9 cellular contexts compared by ENCODE assay signal in genomic region chr6:85015396-85015990, GRCh38.
DNase-seq lines count a peak whose midpoint lies in the region; ATAC-seq and TF ChIP-seq lines count a peak whose summit lies in the region.
"Had no signal": no experiment of that assay in that cellular context is flagged by ENCODE, and none has a peak within 500 bp of the region (broad histone marks: within the 10 kb centered on the region; RNA-seq: fewer than 3 reads in every experiment).

No MANE protein-coding gene starts in this region.

- H2BK5ac ChIP-seq in mesendoderm (ENCODE audit: low read length) = no peak overlapping the region

- no CpG with 5 or more reads among the region's 12 CpGs for WGBS in mesendoderm (ENCODE audit: extremely low coverage, insufficient coverage, low lambda C conversion rate)

- no peaks in the 10 kb centered on the region for H3K36me3 Mint-ChIP-seq in activated naive CD4-positive, alpha-beta T cell treated with anti-CD3 and anti-CD28 coated beads, Interleukin-2, amount 10 ng/mL, durations not matched to agents 7 days and 5 days

- H3K9ac ChIP-seq in mesendoderm (ENCODE audit: low read length) = no peak overlapping the region

- CTCF ChIA-PET in activated naive CD4-positive, alpha-beta T cell treated with anti-CD3 and anti-CD28 coated beads, Interleukin-2, amount 10 ng/mL, durations not matched to agents 7 days and 5 days (lab: Charles Lee) = no interaction called here

- no peaks in the 10 kb centered on the region for H3K4me1 ChIP-seq in mesendoderm (ENCODE audit: control insufficient read depth, low read depth, low read length)

- ATAC-seq in HG02759 (IDR thresholded peaks at IDR 0.05; ENCODE audit: unreplicated experiment) = peak; percentile 84

- H3K4ac ChIP-seq in mesendoderm (ENCODE audit: low read depth, low read length) = no peak overlapping the region

- no peaks in the 10 kb centered on the region for H3K27me3 Mint-ChIP-seq in activated naive CD4-positive, alpha-beta T cell treated with anti-CD3 and anti-CD28 coated beads, Interleukin-2, amount 10 ng/mL, durations not matched to agents 7 days and 5 days
- H3K27me3 Mint-ChIP-seq: central memory CD8-positive, alpha-beta T cell had no signal

- peak; percentile 21 for DNase-seq in activated naive CD4-positive, alpha-beta T cell treated with anti-CD3 and anti-CD28 coated beads, Interleukin-2, amount 10 ng/mL, durations not matched to agents 7 days and 5 days
- no peak for DNase-seq in activated naive CD4-positive, alpha-beta T cell treated with anti-CD3 and anti-CD28 coated beads, Interleukin-2, amount 50 U/mL, for 16 hours
- DNase-seq in NCI-H774 (lab: John Stamatoyannopoulos, UW) (peak; percentile 73), coronary artery (ENCODE audit: low spot score) (no peak), mesendoderm (peak; percentile 86), activated T-cell treated with anti-CD3 and anti-CD28 coated beads for 4 hours (no peak)
- DNase-seq in stimulated activated CD4-positive, alpha-beta T cell treated with anti-CD3 and anti-CD28 coated beads, Interleukin-1b, Interleukin-23, amount 100 ng/mL, for 48 hours = no peak

- H3K27ac Mint-ChIP-seq in activated naive CD4-positive, alpha-beta T cell treated with anti-CD3 and anti-CD28 coated beads, Interleukin-2, amount 10 ng/mL, durations not matched to agents 7 days and 5 days = no peak overlapping the region

- no peaks in the 10 kb centered on the region for H3K79me1 ChIP-seq in mesendoderm (ENCODE audit: low read length)

- H3K56ac ChIP-seq in mesendoderm (ENCODE audit: low read length) = peak overlapping the region; percentile 74

- H4K8ac ChIP-seq in mesendoderm (ENCODE audit: low read depth, low read length) = no peak overlapping the region

- no peaks in the 10 kb centered on the region for H3K79me2 ChIP-seq in mesendoderm (ENCODE audit: control insufficient read depth, insufficient read depth, low read length)

- TF ChIP-seq CTCF in coronary artery (IDR thresholded peaks at IDR 0.05) = peak; percentile 60

- no peak overlapping the region for H2BK120ac ChIP-seq in mesendoderm (ENCODE audit: low read depth, low read length)

- H2BK15ac ChIP-seq in mesendoderm (replicated peaks; ENCODE audit: low read depth) = no peak overlapping the region

- H3K4me3 ChIP-seq in coronary artery (no peak overlapping the region), mesendoderm (ENCODE audit: low read length) (no peak overlapping the region)

- H3K18ac ChIP-seq in mesendoderm (ENCODE audit: low read length) = no peak overlapping the region

- H3K9me3 Mint-ChIP-seq in activated naive CD4-positive, alpha-beta T cell treated with anti-CD3 and anti-CD28 coated beads, Interleukin-2, amount 10 ng/mL, durations not matched to agents 7 days and 5 days = peaks cover 3% of the 10 kb centered on the region

- no peaks in the 10 kb centered on the region for H3K36me3 ChIP-seq in mesendoderm (ENCODE audit: control insufficient read depth, insufficient read depth, low read length)

- H4K5ac ChIP-seq in mesendoderm (ENCODE audit: low read length) = no peak overlapping the region

- no peak overlapping the region for H2AK5ac ChIP-seq in mesendoderm (ENCODE audit: low read length)

- H3K4me3 Mint-ChIP-seq in activated naive CD4-positive, alpha-beta T cell treated with anti-CD3 and anti-CD28 coated beads, Interleukin-2, amount 10 ng/mL, durations not matched to agents 7 days and 5 days = no peak overlapping the region
- H3K4me3 Mint-ChIP-seq: central memory CD8-positive, alpha-beta T cell had no signal

- H3K4me2 ChIP-seq in mesendoderm (ENCODE audit: low read length) = no peak overlapping the region

- H3K23ac ChIP-seq in mesendoderm (ENCODE audit: low read length) = no peak overlapping the region

- no peak overlapping the region for H3K27ac ChIP-seq in coronary artery
- no peak overlapping the region for H3K27ac ChIP-seq in mesendoderm (ENCODE audit: low read depth, low read length)

- H3K27me3 ChIP-seq in mesendoderm (ENCODE audit: insufficient read depth, low read length, poor library complexity) = no peaks in the 10 kb centered on the region

- H3K4me1 Mint-ChIP-seq in activated naive CD4-positive, alpha-beta T cell treated with anti-CD3 and anti-CD28 coated beads, Interleukin-2, amount 10 ng/mL, durations not matched to agents 7 days and 5 days = no peaks in the 10 kb centered on the region
- H3K4me1 Mint-ChIP-seq: central memory CD8-positive, alpha-beta T cell had no signal

Comparison
In these comparisons a context has a peak if more than half of its experiments do, and no peak if none do; other contexts are left out.
1. DNase-seq: peak in activated naive CD4-positive, alpha-beta T cell treated with anti-CD3 and anti-CD28 coated beads, Interleukin-2, amount 10 ng/mL, durations not matched to agents 7 days and 5 days (single experiment), NCI-H774 (single experiment) and mesendoderm (single experiment); none in activated naive CD4-positive, alpha-beta T cell treated with anti-CD3 and anti-CD28 coated beads, Interleukin-2, amount 50 U/mL, for 16 hours (single experiment), coronary artery (single experiment), activated T-cell treated with anti-CD3 and anti-CD28 coated beads for 4 hours (single experiment) and stimulated activated CD4-positive, alpha-beta T cell treated with anti-CD3 and anti-CD28 coated beads, Interleukin-1b, Interleukin-23, amount 100 ng/mL, for 48 hours (single experiment).